8 cellular contexts compared by ENCODE assay signal in genomic region chr11:43830928-43831440, GRCh38. TPM values are rescaled to one million over a fixed set of nuclear protein-coding genes. Genes with fewer than 3 reads are reported as not detected.
DNase-seq lines count a peak whose midpoint lies in the region; ATAC-seq, FAIRE-seq and TF ChIP-seq lines count a peak whose summit lies in the region.

No MANE protein-coding gene starts in this region.

- TF ChIP-seq CTCF in AG10803 (conservative IDR thresholded peaks at IDR 0.05; ENCODE audit: low read length) = 0 out of 2 replicates have a peak, but pooled peaks have one; percentile 2
- TF ChIP-seq CTCF in activated CD8-positive, alpha-beta T cell treated with anti-CD3 and anti-CD28 coated beads for 36 hours (IDR thresholded peaks at IDR 0.05) = no peak
- TF ChIP-seq CTCF in fibroblast of mammary gland (conservative IDR thresholded peaks at IDR 0.05; ENCODE audit: control insufficient read depth, insufficient read depth, low read depth, low read length) = no peak
- no peak for TF ChIP-seq CTCF in MM.1S (IDR thresholded peaks at IDR 0.05; ENCODE audit: low read length)

- H3K9me2 ChIP-seq in MM.1S (replicated peaks; ENCODE audit: insufficient read depth, low read length) = no peaks in the 10 kb centered on the region

- CTCF ChIA-PET in activated CD8-positive, alpha-beta T cell treated with anti-CD3 and anti-CD28 coated beads for 36 hours (lab: Charles Lee) = interaction anchor here (1.0 to 1.7 kb wide), 4 partner anchors 8 to 151 kb away, joined by 3 to 7 read pairs (median 3); partner anchors contain the start of gene HSD17B12
- CTCF ChIA-PET in CD4-positive, alpha-beta memory T cell (lab: Charles Lee; ENCODE audit: partially characterized antibody) = interaction anchor here (1.0 to 1.8 kb wide), 2 partner anchors 17 to 21 kb away, joined by 4 read pairs; no protein-coding TSS in a partner anchor

- no peak overlapping the region for H3K27ac ChIP-seq in small intestine (ENCODE audit: low read depth in 1 of 2, low read length in 1 of 2)
- no peak overlapping the region for H3K27ac ChIP-seq in MM.1S (ENCODE audit: low read length)
- H3K27ac ChIP-seq in CD4-positive, alpha-beta memory T cell (ENCODE audit: low read depth, low read length) = no peak overlapping the region

- H3K27me3 ChIP-seq in small intestine (ENCODE audit: control insufficient read depth in 2 of 2, insufficient read depth in 2 of 2, low read length in 2 of 2) = no peaks in the 10 kb centered on the region
- H3K27me3 ChIP-seq in MM.1S (replicated peaks; ENCODE audit: insufficient read depth, low read length) = no peaks in the 10 kb centered on the region
- no peaks in the 10 kb centered on the region for H3K27me3 ChIP-seq in CD4-positive, alpha-beta memory T cell (ENCODE audit: insufficient read depth, low read length)

- H3F3A ChIP-seq in MM.1S (ENCODE audit: insufficient read depth, low read length) = peaks cover 4% of the 10 kb centered on the region; the same call in 1 of the 2 replicates

- H3K9me3 Mint-ChIP-seq in activated CD8-positive, alpha-beta T cell treated with anti-CD3 and anti-CD28 coated beads for 36 hours = no peaks in the 10 kb centered on the region
- no peaks in the 10 kb centered on the region for H3K9me3 Mint-ChIP-seq in CD4-positive, alpha-beta memory T cell

- no peak overlapping the region for H3K4me3 ChIP-seq in AG10803 (ENCODE audit: low read length)
- H3K4me3 ChIP-seq in fibroblast of mammary gland (ENCODE audit: control insufficient read depth, low read depth, low read length) = no peak overlapping the region
- H3K4me3 ChIP-seq in small intestine (ENCODE audit: low read depth in 1 of 2, low read length in 2 of 2) = no peak overlapping the region
- H3K4me3 ChIP-seq in MM.1S (ENCODE audit: low read length) = no peak overlapping the region
- H3K4me3 ChIP-seq in CD4-positive, alpha-beta memory T cell (ENCODE audit: low read length in 2 of 2) = no peak overlapping the region

- H3K79me2 ChIP-seq in MM.1S (ENCODE audit: low read length) = no peaks in the 10 kb centered on the region

- H4K20me1 ChIP-seq in MM.1S (ENCODE audit: insufficient read depth, low read length) = no peaks in the 10 kb centered on the region

- DNase-seq in AG10803 (ENCODE audit: low read depth) (peak; percentile 99), fibroblast of mammary gland (ENCODE audit: low read depth) (peak; percentile 100), small intestine (peak; percentile 2), SHP77 (lab: John Stamatoyannopoulos, UW) (no peak), MM.1S (no peak)
- peak; percentile 76 for DNase-seq in activated CD8-positive, alpha-beta T cell treated with anti-CD3 and anti-CD28 coated beads for 36 hours
- no peak for DNase-seq in CD4-positive, alpha-beta memory T cell

- no peak overlapping the region for H2AFZ ChIP-seq in MM.1S (ENCODE audit: low read length)

- H3K4me1 Mint-ChIP-seq in activated CD8-positive, alpha-beta T cell treated with anti-CD3 and anti-CD28 coated beads for 36 hours (ENCODE audit: low read depth) = peaks cover 19% of the 10 kb centered on the region
- H3K4me1 Mint-ChIP-seq in CD4-positive, alpha-beta memory T cell = no peaks in the 10 kb centered on the region

- H3K36me3 Mint-ChIP-seq in activated CD8-positive, alpha-beta T cell treated with anti-CD3 and anti-CD28 coated beads for 36 hours (ENCODE audit: low read depth) = peaks cover 11% of the 10 kb centered on the region
- H3K36me3 Mint-ChIP-seq in CD4-positive, alpha-beta memory T cell = peaks cover 7 to 21% of the 10 kb centered on the region in 2 donors

- no peak overlapping the region for H3K4me3 Mint-ChIP-seq in activated CD8-positive, alpha-beta T cell treated with anti-CD3 and anti-CD28 coated beads for 36 hours
- H3K4me3 Mint-ChIP-seq in CD4-positive, alpha-beta memory T cell = no peak overlapping the region

- no peaks in the 10 kb centered on the region for H3K27me3 Mint-ChIP-seq in activated CD8-positive, alpha-beta T cell treated with anti-CD3 and anti-CD28 coated beads for 36 hours
- H3K27me3 Mint-ChIP-seq in CD4-positive, alpha-beta memory T cell = no peaks in the 10 kb centered on the region

- H3K4me2 ChIP-seq in MM.1S (ENCODE audit: low read depth, low read length) = no peak overlapping the region

- POLR2A ChIA-PET in activated CD8-positive, alpha-beta T cell treated with anti-CD3 and anti-CD28 coated beads for 36 hours (lab: Charles Lee) = interaction anchor here (0.7 to 1.0 kb wide), 3 partner anchors 12 to 273 kb away, joined by 3 to 4 read pairs (median 3); no protein-coding TSS in a partner anchor
- POLR2A ChIA-PET in CD4-positive, alpha-beta memory T cell (lab: Charles Lee; ENCODE audit: partially characterized antibody) = no interaction called here

- no peaks in the 10 kb centered on the region for H3K4me1 ChIP-seq in small intestine (ENCODE audit: control insufficient read depth in 2 of 2, insufficient read depth in 1 of 2, low read depth in 1 of 2, low read length in 1 of 2)
- H3K4me1 ChIP-seq in MM.1S (ENCODE audit: low read length) = 0 out of 2 replicates have a peak, but pooled peaks cover 4% of the 10 kb centered on the region
- H3K4me1 ChIP-seq in CD4-positive, alpha-beta memory T cell (ENCODE audit: insufficient read depth, low read length) = no peaks in the 10 kb centered on the region

- no peak for FAIRE-seq in small intestine (lab: Jason Lieb, UNC)

- H3K27ac Mint-ChIP-seq in activated CD8-positive, alpha-beta T cell treated with anti-CD3 and anti-CD28 coated beads for 36 hours = peak overlapping the region; percentile 80
- H3K27ac Mint-ChIP-seq in CD4-positive, alpha-beta memory T cell = no peak overlapping the region

- H3K9me3 ChIP-seq in small intestine (ENCODE audit: control insufficient read depth, low read depth) (no peaks in the 10 kb centered on the region), MM.1S (replicated peaks; ENCODE audit: insufficient read depth, low read length) (no peaks in the 10 kb centered on the region)
- H3K9me3 ChIP-seq in CD4-positive, alpha-beta memory T cell (ENCODE audit: control insufficient read depth in 1 of 2, low read length in 2 of 2) = no peaks in the 10 kb centered on the region

- no peak overlapping the region for H3K9ac ChIP-seq in MM.1S (ENCODE audit: low read length)

- peak; percentile 57 for ATAC-seq in HG03558 (IDR thresholded peaks at IDR 0.05; ENCODE audit: extremely low read depth, unreplicated experiment)
- ATAC-seq in activated CD8-positive, alpha-beta T cell treated with anti-CD3 and anti-CD28 coated beads for 36 hours = peak; percentile 100

- intact Hi-C loops in activated CD8-positive, alpha-beta T cell treated with anti-CD3 and anti-CD28 coated beads for 36 hours (cut with micrococcal nuclease) = loop anchor here (5.0 kb wide), 1 partner anchor 36 kb away; no protein-coding TSS in a partner anchor
- intact Hi-C loops in CD4-positive, alpha-beta memory T cell (cut with micrococcal nuclease) = no loop called here

- WGBS in small intestine, 3 donors = 63 to 69% (median 68%) methylated on average over 5 of the region's 5 CpGs

- H3K36me3 ChIP-seq in small intestine (ENCODE audit: control insufficient read depth in 2 of 2, insufficient read depth in 2 of 2, low read length in 2 of 2) (peaks cover 0 to 3% of the 10 kb centered on the region in 2 donors), MM.1S (replicated peaks; ENCODE audit: insufficient read depth, low read length) (no peaks in the 10 kb centered on the region)
- H3K36me3 ChIP-seq in CD4-positive, alpha-beta memory T cell (ENCODE audit: insufficient read depth, low read length) = no peaks in the 10 kb centered on the region

RNA-seq across cellular contexts. Expression of gene ALKBH3, which starts 49.6 kb away (rescaled TPM):
- 10 to 100 TPM; 40.1 to 48.4 TPM for total RNA-seq in activated CD8-positive, alpha-beta T cell treated with anti-CD3 and anti-CD28 coated beads for 36 hours
- 10 to 100 TPM; 30.0 to 40.3 (median 39.2) TPM for polyA plus RNA-seq in small intestine
- 10 to 100 TPM; 34.1 to 39.6 TPM for total RNA-seq in CD4-positive, alpha-beta memory T cell
- polyA plus RNA-seq in CD4-positive, alpha-beta memory T cell = 10 to 100 TPM; 36.5 to 49.8 TPM

Comparison
In these comparisons a context has a peak if more than half of its experiments do, and no peak if none do; other contexts are left out.
1. DNase-seq: peak in AG10803 (single experiment), activated CD8-positive, alpha-beta T cell treated with anti-CD3 and anti-CD28 coated beads for 36 hours (single experiment), fibroblast of mammary gland (single experiment) and small intestine (single experiment); none in SHP77 (0 of 2), MM.1S (single experiment) and CD4-positive, alpha-beta memory T cell (0 of 5).